11 cellular contexts compared by ENCODE assay signal in the genomic region with DNA sequence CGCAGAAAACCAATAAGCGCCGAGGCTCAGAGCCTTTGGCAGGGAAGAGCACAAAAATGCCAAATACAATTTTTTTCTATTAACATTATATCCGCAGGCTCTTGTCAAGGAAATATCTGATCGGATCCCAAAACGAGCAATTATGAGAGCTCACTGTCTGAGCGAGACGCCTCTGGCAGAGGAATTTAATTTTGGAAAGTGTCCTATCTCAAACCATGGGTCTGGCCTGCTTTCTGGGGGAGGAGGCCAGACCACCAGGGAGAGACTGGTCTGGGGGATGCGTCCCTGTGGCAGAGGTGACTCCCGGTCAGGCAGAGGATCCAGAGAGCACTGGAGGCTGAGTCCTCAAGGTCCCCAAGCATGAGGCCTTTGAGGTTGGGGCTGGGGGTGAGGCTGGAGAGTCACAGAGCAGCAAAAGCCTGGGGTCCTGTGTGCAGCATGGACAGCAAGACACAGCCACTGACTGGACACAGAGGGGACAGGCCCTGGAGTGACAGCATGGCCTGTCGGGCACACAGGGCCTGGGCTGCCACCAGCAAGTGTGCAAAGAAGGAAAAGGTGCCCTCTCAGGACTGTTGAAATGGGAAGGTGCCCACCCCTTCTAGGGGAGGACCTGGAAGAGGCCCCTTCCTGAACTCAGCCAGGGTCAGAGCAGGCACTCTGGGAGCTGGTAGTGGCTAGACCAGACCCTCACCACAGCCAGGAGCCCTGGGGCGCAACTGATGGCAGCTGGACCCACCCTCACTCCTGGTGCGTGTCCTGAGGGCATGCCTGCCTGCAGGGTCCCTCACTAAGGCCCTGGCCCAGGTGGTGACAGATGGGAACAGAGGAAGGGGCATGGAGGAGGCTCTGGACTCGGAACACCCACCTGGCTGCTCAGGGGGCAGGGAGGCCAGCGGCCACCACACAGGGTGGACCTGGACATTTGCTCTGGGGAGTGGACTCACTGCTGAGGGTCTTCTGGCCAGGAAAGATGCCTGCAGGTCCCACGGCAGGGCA.
"Had no signal": no experiment of that assay in that cellular context is flagged by ENCODE, and none has a peak within 500 bp of the region (broad histone marks: within the 10 kb centered on the region; RNA-seq: fewer than 3 reads in every experiment).

No MANE protein-coding gene starts in this region.

- H3K9me3 ChIP-seq: heart left ventricle had no signal

- H3K4me1 Mint-ChIP-seq: activated naive CD8-positive, alpha-beta T cell treated with anti-CD3 and anti-CD28 coated beads for 36 hours; mesothelial cell of epicardium; naive B cell had no signal

- ATAC-seq: activated CD4-positive, CD25-positive, alpha-beta regulatory T cell treated with anti-CD3 and anti-CD28 coated beads, Interleukin-2, amount 50 U/mL, for 24 hours had no signal

- H3K36me3 ChIP-seq: heart left ventricle had no signal

- H3K27ac ChIP-seq: heart left ventricle had no signal

- DNase-seq: activated CD4-positive, alpha-beta T cell treated with anti-CD3 and anti-CD28 coated beads, Interleukin-2, amount 50 U/mL, for 4 hours; activated gamma-delta T cell treated with Interleukin-2 at 50 U/mL for 16 hours; activated naive CD8-positive, alpha-beta T cell treated with anti-CD3 and anti-CD28 coated beads for 36 hours; activated T-cell treated with anti-CD3 and anti-CD28 coated beads, Interleukin-2, amount 50 U/mL, for 1 hour; anterior cingulate cortex; naive B cell; T-helper 2 cell; trophoblast cell had no signal

- H3K27ac Mint-ChIP-seq: activated naive CD8-positive, alpha-beta T cell treated with anti-CD3 and anti-CD28 coated beads for 36 hours; mesothelial cell of epicardium; naive B cell had no signal

- H3K36me3 Mint-ChIP-seq: activated naive CD8-positive, alpha-beta T cell treated with anti-CD3 and anti-CD28 coated beads for 36 hours; mesothelial cell of epicardium; naive B cell had no signal

- H3K27me3 Mint-ChIP-seq: activated naive CD8-positive, alpha-beta T cell treated with anti-CD3 and anti-CD28 coated beads for 36 hours had no signal

- H3K4me1 ChIP-seq: heart left ventricle had no signal

- H3K4me3 Mint-ChIP-seq: activated naive CD8-positive, alpha-beta T cell treated with anti-CD3 and anti-CD28 coated beads for 36 hours; mesothelial cell of epicardium had no signal

- H3K9me3 Mint-ChIP-seq: activated naive CD8-positive, alpha-beta T cell treated with anti-CD3 and anti-CD28 coated beads for 36 hours; mesothelial cell of epicardium; naive B cell had no signal

- H3K4me3 ChIP-seq: heart left ventricle had no signal
